In genomic region chr9:91042541-91042940, GRCh38 we compare ENCODE assay signal across 20 cellular contexts.
"Had no signal": no experiment of that assay in that cellular context is flagged by ENCODE, and none has a peak within 500 bp of the region (broad histone marks: within the 10 kb centered on the region; RNA-seq: fewer than 3 reads in every experiment).

No MANE protein-coding gene starts in this region.

- H3K36me3 Mint-ChIP-seq: activated naive CD4-positive, alpha-beta T cell treated with anti-CD3 and anti-CD28 coated beads, Interleukin-2, amount 10 ng/mL, durations not matched to agents 7 days and 5 days; IgD-negative memory B cell had no signal

- H3K27ac ChIP-seq: VCaP had no signal

- H3K27ac Mint-ChIP-seq: activated CD8-positive, alpha-beta T cell treated with anti-CD3 and anti-CD28 coated beads for 36 hours; activated naive CD4-positive, alpha-beta T cell treated with anti-CD3 and anti-CD28 coated beads, Interleukin-2, amount 10 ng/mL, durations not matched to agents 7 days and 5 days; activated naive CD8-positive, alpha-beta T cell treated with anti-CD3 and anti-CD28 coated beads for 36 hours; activated T-cell treated with anti-CD3 and anti-CD28 coated beads, Interleukin-2, amount 50 U/mL, for 72 hours; IgD-negative memory B cell; T-helper 17 cell had no signal

- H3K9me3 Mint-ChIP-seq: activated CD8-positive, alpha-beta T cell treated with anti-CD3 and anti-CD28 coated beads for 36 hours; activated naive CD4-positive, alpha-beta T cell treated with anti-CD3 and anti-CD28 coated beads, Interleukin-2, amount 10 ng/mL, durations not matched to agents 7 days and 5 days; activated naive CD8-positive, alpha-beta T cell treated with anti-CD3 and anti-CD28 coated beads for 36 hours had no signal

- H3K4me3 Mint-ChIP-seq: activated CD8-positive, alpha-beta T cell treated with anti-CD3 and anti-CD28 coated beads for 36 hours; activated naive CD4-positive, alpha-beta T cell treated with anti-CD3 and anti-CD28 coated beads, Interleukin-2, amount 10 ng/mL, durations not matched to agents 7 days and 5 days; activated naive CD8-positive, alpha-beta T cell treated with anti-CD3 and anti-CD28 coated beads for 36 hours; activated T-cell treated with anti-CD3 and anti-CD28 coated beads, Interleukin-2, amount 50 U/mL, for 72 hours; IgD-negative memory B cell; T-helper 17 cell had no signal

- DNase-seq: activated CD4-positive, CD25-positive, alpha-beta regulatory T cell; activated CD8-positive, alpha-beta T cell treated with anti-CD3 and anti-CD28 coated beads for 36 hours; activated gamma-delta T cell treated with Interleukin-2 at 50 U/mL for 16 hours; activated naive CD4-positive, alpha-beta T cell treated with anti-CD3 and anti-CD28 coated beads, Interleukin-2, amount 10 ng/mL, durations not matched to agents 7 days and 5 days; activated naive CD8-positive, alpha-beta T cell treated with anti-CD3 and anti-CD28 coated beads for 36 hours; activated T-cell treated with anti-CD3 and anti-CD28 coated beads for 4 hours; activated T-cell treated with anti-CD3 and anti-CD28 coated beads, Interleukin-2, amount 50 U/mL, for 72 hours; cerebellar nuclear complex; KG1; NCI-H1105 treated with DMSO at 0.1 percent for 48 hours; NCI-H1436 treated with DMSO at 0.1 percent for 48 hours; NCI-H187; NCI-H2081; NCI-H510A treated with DMSO at 0.1 percent for 48 hours; PC-3; SHP77; T-helper 17 cell; T1000 had no signal
